Comparison of ENCODE assay signal across 11 cellular contexts in the genomic region with DNA sequence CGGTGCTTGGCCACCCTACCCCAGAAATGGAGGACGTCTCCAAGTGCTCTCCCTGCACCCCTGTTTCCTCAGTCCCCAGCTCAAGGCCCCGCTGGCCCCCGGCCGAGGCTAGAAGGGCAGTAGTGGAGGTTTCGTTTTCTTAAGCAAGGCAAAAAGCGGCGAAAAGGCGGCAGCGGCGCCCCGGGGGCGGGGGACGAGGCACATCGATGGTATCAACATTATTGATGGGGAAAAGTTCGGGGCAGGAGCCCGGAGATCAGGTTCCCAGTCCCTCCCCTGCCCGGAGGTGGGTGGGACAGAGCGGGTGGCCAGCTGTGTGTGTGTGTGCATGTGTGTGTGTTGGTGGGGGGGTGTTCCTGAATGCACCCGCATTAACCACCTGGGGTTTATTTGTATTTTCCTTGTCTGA.
DNase-seq lines count a peak whose midpoint lies in the region; ATAC-seq and TF ChIP-seq lines count a peak whose summit lies in the region.
"Had no signal": no experiment of that assay in that cellular context is flagged by ENCODE, and none has a peak within 500 bp of the region (broad histone marks: within the 10 kb centered on the region; RNA-seq: fewer than 3 reads in every experiment).

No MANE protein-coding gene starts in this region.

- DNase-seq in DMS 273 (lab: John Stamatoyannopoulos, UW; ENCODE audit: unreplicated experiment): peak; percentile 46
- DNase-seq in DMS 273 treated with DMSO at 0.1 percent for 48 hours (lab: John Stamatoyannopoulos, UW): no peak
- DNase-seq in brain microvascular endothelial cell: no peak
- DNase-seq in left kidney (ENCODE audit: low read depth, low spot score): peak; percentile 91
- DNase-seq in COLO829 (ENCODE audit: low spot score): no peak
- DNase-seq: activated CD4-positive, alpha-beta T cell treated with anti-CD3 and anti-CD28 coated beads for 1 hour; adrenal gland had no signal

- H3K9ac ChIP-seq in subcutaneous abdominal adipose tissue (ENCODE audit: low read length in 5 of 5): no peak overlapping the region

- no peaks in the 10 kb centered on the region for H3K9me3 ChIP-seq in subcutaneous abdominal adipose tissue (ENCODE audit: control insufficient read depth in 5 of 5, low read length in 5 of 5)
- H3K9me3 ChIP-seq: adrenal gland had no signal

- no peaks in the 10 kb centered on the region for H3K36me3 ChIP-seq in brain microvascular endothelial cell (replicated peaks)
- H3K36me3 ChIP-seq in subcutaneous abdominal adipose tissue (ENCODE audit: control insufficient read depth in 5 of 5, insufficient read depth in 5 of 5, low read length in 5 of 5): no peaks in the 10 kb centered on the region
- H3K36me3 ChIP-seq: adrenal gland had no signal

- TF ChIP-seq CTCF in brain microvascular endothelial cell (IDR thresholded peaks at IDR 0.05; ENCODE audit: low read depth, low read length, missing control alignments): no peak

- ATAC-seq in HG03139 (IDR thresholded peaks at IDR 0.05; ENCODE audit: unreplicated experiment): no peak
- no peak for ATAC-seq in GM18858 (IDR thresholded peaks at IDR 0.05; ENCODE audit: unreplicated experiment)

- peak overlapping the region; percentile 12 for H3K4me3 ChIP-seq in brain microvascular endothelial cell (ENCODE audit: low read depth, low read length)
- H3K4me3 ChIP-seq in subcutaneous abdominal adipose tissue (ENCODE audit: low read depth in 1 of 5, low read length in 5 of 5): peak overlapping the region in 4 of 5 donors; percentile 17 to 56 (median 44)

- H3K27ac ChIP-seq in brain microvascular endothelial cell: no peak overlapping the region
- H3K27ac ChIP-seq in subcutaneous abdominal adipose tissue (ENCODE audit: low read depth, low read length): no peak overlapping the region
- H3K27ac ChIP-seq: 22Rv1, adrenal gland had no signal

- H3K4me1 ChIP-seq in subcutaneous abdominal adipose tissue (ENCODE audit: control insufficient read depth in 5 of 5, insufficient read depth in 5 of 5, low read length in 5 of 5): peaks cover 0 to 44% (median 38%) of the 10 kb centered on the region in 5 donors

- H3K27me3 ChIP-seq in brain microvascular endothelial cell (replicated peaks) (peaks cover 58% of the 10 kb centered on the region), subcutaneous abdominal adipose tissue (ENCODE audit: control insufficient read depth in 5 of 5, insufficient read depth in 4 of 5, low read length in 5 of 5) (peaks cover 30 to 57% (median 41%) of the 10 kb centered on the region in 5 donors)

- in situ Hi-C loops in brain microvascular endothelial cell (cut with HindIII; ENCODE audit: low pct_ligation_motif_present, low sequenced_read_pairs): no loop called here

Comparison
In these comparisons a context has a peak if more than half of its experiments do, and no peak if none do; other contexts are left out.
1. DNase-seq: peak in DMS 273 (single experiment) and left kidney (single experiment); none in DMS 273 treated with DMSO at 0.1 percent for 48 hours (single experiment), brain microvascular endothelial cell (single experiment) and COLO829 (single experiment).